In genomic region chr19:49196527-49197240, GRCh38 we compare ENCODE assay signal across 18 cellular contexts. TPM values are rescaled to one million over a fixed set of nuclear protein-coding genes. Genes with fewer than 3 reads are reported as not detected.
DNase-seq lines count a peak whose midpoint lies in the region; ATAC-seq, FAIRE-seq and TF ChIP-seq lines count a peak whose summit lies in the region.
"Had no signal": no experiment of that assay in that cellular context is flagged by ENCODE, and none has a peak within 500 bp of the region (broad histone marks: within the 10 kb centered on the region; RNA-seq: fewer than 3 reads in every experiment).

No MANE protein-coding gene starts in this region.

- ATAC-seq in upper lobe of right lung (no peak), HG03139 (IDR thresholded peaks at IDR 0.05; ENCODE audit: unreplicated experiment) (no peak)
- ATAC-seq: PC-3, sciatic nerve had no signal

- H3K27ac ChIP-seq in ascending aorta = peak overlapping the region; percentile 24 to 59
- H3K27ac ChIP-seq in thyroid gland = peak overlapping the region in 2 of 3 donors; percentile 73 to 81
- no peak overlapping the region for H3K27ac ChIP-seq in upper lobe of right lung
- H3K27ac ChIP-seq: esophagus squamous epithelium, GM23248, testis had no signal

- no peaks in the 10 kb centered on the region for H3K27me3 ChIP-seq in ascending aorta
- no peaks in the 10 kb centered on the region for H3K27me3 ChIP-seq in thyroid gland
- H3K27me3 ChIP-seq in upper lobe of right lung = no peaks in the 10 kb centered on the region
- H3K27me3 ChIP-seq: esophagus squamous epithelium, testis had no signal

- DNase-seq in DMS 273 (lab: John Stamatoyannopoulos, UW; ENCODE audit: unreplicated experiment) (peak; percentile 56), DMS 273 treated with DMSO at 0.1 percent for 48 hours (lab: John Stamatoyannopoulos, UW) (no peak), ascending aorta (ENCODE audit: low spot score in 2 of 2) (no peak), kidney tubule cell (ENCODE audit: low spot score) (peak; percentile 60), thyroid gland (peak; percentile 89 to 90), H54 (ENCODE audit: insufficient read length, low spot score) (no peak), upper lobe of right lung (no peak)
- DNase-seq: 8988T; activated CD4-positive, alpha-beta T cell treated with anti-CD3 and anti-CD28 coated beads, Interleukin-2, amount 50 U/mL, for 48 hours; activated naive CD4-positive, alpha-beta T cell treated with Interleukin-2 at 50 U/mL for 16 hours; esophagus squamous epithelium; GM23248; NCI-H1694 treated with DMSO at 0.1 percent for 48 hours; PC-3; testis had no signal

- intact Hi-C loops in ascending aorta (cut with DNase I) = no loop called here
- intact Hi-C loops in thyroid gland (cut with DNase I) = loop anchor here (5.0 kb wide), 1 partner anchor 44 kb away; no protein-coding TSS in a partner anchor
- intact Hi-C loops in upper lobe of right lung (cut with DNase I) = no loop called here

- no peaks in the 10 kb centered on the region for H3K4me1 ChIP-seq in ascending aorta
- peaks cover 6 to 9% of the 10 kb centered on the region in 2 donors for H3K4me1 ChIP-seq in thyroid gland
- no peaks in the 10 kb centered on the region for H3K4me1 ChIP-seq in upper lobe of right lung
- H3K4me1 ChIP-seq: testis had no signal

- peaks cover 22 to 29% of the 10 kb centered on the region in 2 donors for H3K36me3 ChIP-seq in ascending aorta
- peaks cover 2 to 9% of the 10 kb centered on the region in 2 donors for H3K36me3 ChIP-seq in thyroid gland
- peaks cover 19% of the 10 kb centered on the region for H3K36me3 ChIP-seq in upper lobe of right lung

- H3K9me3 ChIP-seq in ascending aorta = no peaks in the 10 kb centered on the region
- no peaks in the 10 kb centered on the region for H3K9me3 ChIP-seq in thyroid gland
- no peaks in the 10 kb centered on the region for H3K9me3 ChIP-seq in upper lobe of right lung
- H3K9me3 ChIP-seq: esophagus squamous epithelium, testis had no signal

- H3K4me3 ChIP-seq in ascending aorta (peak overlapping the region in 1 of 2 donors; percentile 47), thyroid gland (replicated peaks in 1 of 3) (peak overlapping the region in 1 of 3 donors; percentile 24), upper lobe of right lung (no peak overlapping the region)
- H3K4me3 ChIP-seq: esophagus squamous epithelium, GM23248 had no signal

- 37 to 40% methylated on average over 27 to 28 of the region's 40 CpGs for WGBS in thyroid gland, 2 donors

- TF ChIP-seq POLR2A in thyroid gland (IDR thresholded peaks at IDR 0.05) (peak in 1 of 2 donors; percentile 37), H54 (IDR thresholded peaks at IDR 0.05; ENCODE audit: low read depth, low read length) (no peak)

- no peak for TF ChIP-seq CTCF in ascending aorta (IDR thresholded peaks at IDR 0.05)
- TF ChIP-seq CTCF in thyroid gland (IDR thresholded peaks at IDR 0.05) = peak in 1 of 6 experiments; percentile 37
- no peak for TF ChIP-seq CTCF in upper lobe of right lung (IDR thresholded peaks at IDR 0.05)

- no peak for FAIRE-seq in H54 (lab: Jason Lieb, UNC)
- FAIRE-seq: GM19239 had no signal

RNA-seq across cellular contexts. Expression of gene TRPM4, which starts 39.1 kb away (rescaled TPM):
- total RNA-seq in ascending aorta = 63.4 TPM
- total RNA-seq in thyroid gland = 10 to 100 TPM; 18.4 to 36.4 (median 26.1) TPM
- total RNA-seq in upper lobe of right lung = 44.3 TPM

RNA-seq across cellular contexts. Expression of gene HRC, which starts 41.5 kb away (rescaled TPM):
- total RNA-seq in ascending aorta = not detected
- total RNA-seq in thyroid gland = 1 to 10 TPM; 1.1 to 4.1 (median 2.1) TPM
- total RNA-seq in upper lobe of right lung = 2.2 TPM
- total RNA-seq: GM23248, PC-3 had no signal

Comparison
In these comparisons a context has a peak if more than half of its experiments do, and no peak if none do; other contexts are left out.
1. DNase-seq: peak in DMS 273 (single experiment), kidney tubule cell (single experiment) and thyroid gland (2 of 2); none in DMS 273 treated with DMSO at 0.1 percent for 48 hours (single experiment), ascending aorta (0 of 2), H54 (single experiment) and upper lobe of right lung (single experiment).